In genomic region chr7:63925262-63925625, GRCh38 we compare ENCODE assay signal across 9 cellular contexts.
DNase-seq lines count a peak whose midpoint lies in the region; ATAC-seq and TF ChIP-seq lines count a peak whose summit lies in the region.
"Had no signal": no experiment of that assay in that cellular context is flagged by ENCODE, and none has a peak within 500 bp of the region (broad histone marks: within the 10 kb centered on the region; RNA-seq: fewer than 3 reads in every experiment).

No MANE protein-coding gene starts in this region.

- H3K4me2 ChIP-seq in Loucy (ENCODE audit: low read depth, low read length, poor library complexity, severe bottlenecking), result peak overlapping the region; percentile 58
- H3K4me2 ChIP-seq: smooth muscle cell had no signal

- H3K27ac Mint-ChIP-seq in CD4-positive, alpha-beta memory T cell, result peak overlapping the region in 6 of 7 donors; percentile 93 to 98 (median 97)
- H3K27ac Mint-ChIP-seq in central memory CD8-positive, alpha-beta T cell (ENCODE audit: low read depth), result peak overlapping the region; percentile 90

- no peaks in the 10 kb centered on the region for H4K20me1 ChIP-seq in Loucy (ENCODE audit: insufficient read depth, low read length, poor library complexity, severe bottlenecking)

- peaks cover 0 to 29% (median 4%) of the 10 kb centered on the region in 8 donors for H3K9me3 Mint-ChIP-seq in CD4-positive, alpha-beta memory T cell
- H3K9me3 Mint-ChIP-seq in central memory CD8-positive, alpha-beta T cell, result peaks cover 10% of the 10 kb centered on the region

- H3K36me3 ChIP-seq in CD4-positive, alpha-beta memory T cell (ENCODE audit: insufficient read depth, low read length), result no peaks in the 10 kb centered on the region
- H3K36me3 ChIP-seq in Loucy (ENCODE audit: insufficient read depth, low read length), result no peaks in the 10 kb centered on the region
- no peaks in the 10 kb centered on the region for H3K36me3 ChIP-seq in prostate gland

- no peaks in the 10 kb centered on the region for H3K27me3 Mint-ChIP-seq in CD4-positive, alpha-beta memory T cell
- no peaks in the 10 kb centered on the region for H3K27me3 Mint-ChIP-seq in central memory CD8-positive, alpha-beta T cell

- H3K9me3 ChIP-seq in CD4-positive, alpha-beta memory T cell (ENCODE audit: control insufficient read depth in 1 of 2, low read length in 2 of 2), result no peaks in the 10 kb centered on the region
- H3K9me3 ChIP-seq in Loucy (ENCODE audit: insufficient read depth, low read depth, low read length) (no peaks in the 10 kb centered on the region; the same call in 1 of the 2 replicates), prostate gland (no peaks in the 10 kb centered on the region)

- H3K4me1 ChIP-seq in CD4-positive, alpha-beta memory T cell (ENCODE audit: insufficient read depth, low read length), result peaks cover 6% of the 10 kb centered on the region
- H3K4me1 ChIP-seq in Loucy (ENCODE audit: insufficient read depth, low read length, poor library complexity, severe bottlenecking) (no peaks in the 10 kb centered on the region), prostate gland (replicated peaks) (no peaks in the 10 kb centered on the region)

- H3K9ac ChIP-seq in Loucy (ENCODE audit: low read depth, low read length, poor library complexity, severe bottlenecking), result peak overlapping the region; percentile 68

- H3F3A ChIP-seq in Loucy (ENCODE audit: low read depth), result no peaks in the 10 kb centered on the region

- no peak for ATAC-seq in central memory CD8-positive, alpha-beta T cell (replicated peaks; ENCODE audit: extremely low read depth, poor library complexity, severe bottlenecking)
- no peak for ATAC-seq in GM18858 (IDR thresholded peaks at IDR 0.05; ENCODE audit: unreplicated experiment)

- peaks cover 3 to 18% (median 12%) of the 10 kb centered on the region in 4 donors for H3K4me1 Mint-ChIP-seq in CD4-positive, alpha-beta memory T cell
- peaks cover 7% of the 10 kb centered on the region for H3K4me1 Mint-ChIP-seq in central memory CD8-positive, alpha-beta T cell

- H3K27ac ChIP-seq in CD4-positive, alpha-beta memory T cell (ENCODE audit: low read depth, low read length), result no peak overlapping the region
- H3K27ac ChIP-seq in prostate gland, result peak overlapping the region; percentile 89 to 91

- TF ChIP-seq CTCF in Loucy (conservative IDR thresholded peaks at IDR 0.05; ENCODE audit: low read length), result no peak
- no peak for TF ChIP-seq CTCF in prostate gland (IDR thresholded peaks at IDR 0.05)

- POLR2A ChIA-PET in CD4-positive, alpha-beta memory T cell (lab: Charles Lee; ENCODE audit: partially characterized antibody), result interaction anchor here (1.0 to 2.7 kb wide), 6 partner anchors 24 to 1081 kb away, joined by 4 to 60 read pairs (median 10); partner anchors contain the start of genes ERV3-1, ZNF107, ZNF680 and ZNF736

- no peaks in the 10 kb centered on the region for H3K27me3 ChIP-seq in CD4-positive, alpha-beta memory T cell (ENCODE audit: insufficient read depth, low read length)
- no peaks in the 10 kb centered on the region for H3K27me3 ChIP-seq in Loucy (ENCODE audit: insufficient read depth, low read length, poor library complexity, severe bottlenecking)
- no peaks in the 10 kb centered on the region for H3K27me3 ChIP-seq in prostate gland (replicated peaks; ENCODE audit: insufficient read depth)

- CTCF ChIA-PET in CD4-positive, alpha-beta memory T cell (lab: Charles Lee; ENCODE audit: partially characterized antibody), result interaction anchor here (1.0 to 1.5 kb wide), 2 partner anchors 25 to 382 kb away, joined by 3 to 9 read pairs; no protein-coding TSS in a partner anchor

- H2AFZ ChIP-seq in Loucy (ENCODE audit: low read length), result 0 out of 2 replicates have a peak overlapping the region, but pooled peaks have one; percentile 73

- peak overlapping the region; percentile 94 to 99 (median 98) for H3K4me3 Mint-ChIP-seq in CD4-positive, alpha-beta memory T cell
- peak overlapping the region; percentile 93 for H3K4me3 Mint-ChIP-seq in central memory CD8-positive, alpha-beta T cell

- H3K36me3 Mint-ChIP-seq in CD4-positive, alpha-beta memory T cell, result peaks cover 0 to 9% of the 10 kb centered on the region in 2 donors
- peaks cover 7% of the 10 kb centered on the region for H3K36me3 Mint-ChIP-seq in central memory CD8-positive, alpha-beta T cell (ENCODE audit: insufficient read depth)

- H3K9me2 ChIP-seq in Loucy (replicated peaks; ENCODE audit: low read depth, low read length), result no peaks in the 10 kb centered on the region

- WGBS in prostate gland, result 6% methylated on average over 12 of the region's 12 CpGs

- peak overlapping the region in 1 of 2 donors; percentile 58 for H3K4me3 ChIP-seq in CD4-positive, alpha-beta memory T cell (ENCODE audit: low read length in 2 of 2)
- peak overlapping the region; percentile 72 for H3K4me3 ChIP-seq in Loucy (ENCODE audit: low read length, poor library complexity, severe bottlenecking)
- H3K4me3 ChIP-seq in prostate gland, result peak overlapping the region; percentile 41 to 68
- H3K4me3 ChIP-seq: smooth muscle cell had no signal

- intact Hi-C loops in CD4-positive, alpha-beta memory T cell (cut with micrococcal nuclease), result loop anchor here (5.0 kb wide), 1 partner anchor 1112 kb away; no protein-coding TSS in a partner anchor
- intact Hi-C loops in prostate gland (cut with DNase I), result no loop called here

- DNase-seq in CD4-positive, alpha-beta memory T cell, result no peak
- DNase-seq in central memory CD8-positive, alpha-beta T cell (ENCODE audit: low spot score in 2 of 2), result no peak
- DNase-seq in prostate gland (ENCODE audit: low spot score) (no peak), NCI-H1092 (lab: John Stamatoyannopoulos, UW) (no peak), SIG-M5 (lab: John Stamatoyannopoulos, UW) (no peak), COLO668 (lab: John Stamatoyannopoulos, UW; ENCODE audit: unreplicated experiment) (no peak)

- no peaks in the 10 kb centered on the region for H3K79me2 ChIP-seq in Loucy (ENCODE audit: insufficient read depth, low read length)

- no peak for TF ChIP-seq POLR2A in prostate gland (IDR thresholded peaks at IDR 0.05)
